Comparison of ENCODE assay signal across 38 cellular contexts in the genomic region with DNA sequence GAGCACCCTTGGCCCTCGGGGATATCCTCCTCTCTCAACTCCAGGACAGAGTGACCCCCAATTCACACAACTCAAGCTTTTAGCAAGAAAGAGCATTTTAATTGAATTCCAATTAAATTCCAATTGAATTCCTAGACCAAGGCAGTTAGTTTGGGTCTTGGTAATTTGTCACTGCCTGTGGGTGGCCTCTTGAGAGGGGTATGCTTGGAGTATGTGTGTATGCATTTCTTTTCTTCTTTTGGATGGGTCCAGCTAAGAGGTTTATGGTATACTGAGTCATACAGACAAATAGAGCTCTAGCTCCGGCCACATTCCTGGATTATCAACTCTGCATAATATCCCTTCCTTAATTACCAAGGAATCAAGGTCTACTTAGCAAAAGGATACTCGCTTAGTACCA.
"Had no signal": no experiment of that assay in that cellular context is flagged by ENCODE, and none has a peak within 500 bp of the region (broad histone marks: within the 10 kb centered on the region; RNA-seq: fewer than 3 reads in every experiment).

No MANE protein-coding gene starts in this region.

- H3K27me3 Mint-ChIP-seq: activated naive CD4-positive, alpha-beta T cell treated with anti-CD3 and anti-CD28 coated beads, Interleukin-2, amount 10 ng/mL, durations not matched to agents 7 days and 5 days; activated naive CD8-positive, alpha-beta T cell treated with anti-CD3 and anti-CD28 coated beads, Interleukin-2, amount 50 U/mL, for 24 hours had no signal

- H3K4me1 Mint-ChIP-seq: activated naive CD4-positive, alpha-beta T cell treated with anti-CD3 and anti-CD28 coated beads, Interleukin-2, amount 10 ng/mL, durations not matched to agents 7 days and 5 days; activated naive CD4-positive, alpha-beta T cell treated with anti-CD3 and anti-CD28 coated beads, Interleukin-2, amount 50 U/mL, for 24 hours; activated naive CD8-positive, alpha-beta T cell treated with anti-CD3 and anti-CD28 coated beads for 36 hours; activated naive CD8-positive, alpha-beta T cell treated with anti-CD3 and anti-CD28 coated beads, Interleukin-2, amount 10 ng/mL, durations not matched to agents 7 days and 5 days; activated naive CD8-positive, alpha-beta T cell treated with anti-CD3 and anti-CD28 coated beads, Interleukin-2, amount 50 U/mL, for 24 hours; activated T-helper 17 cell treated with anti-CD3 and anti-CD28 coated beads, Interleukin-2, amount 50 U/mL, for 72 hours; brain; central memory CD8-positive, alpha-beta T cell had no signal

- H3K4me1 ChIP-seq: adrenal gland, ascending aorta, body of pancreas, breast epithelium had no signal

- H3K4me3 ChIP-seq: adrenal gland, ascending aorta, body of pancreas, breast epithelium, cardiac muscle cell had no signal

- H3K27ac Mint-ChIP-seq: activated naive CD4-positive, alpha-beta T cell treated with anti-CD3 and anti-CD28 coated beads for 36 hours; activated naive CD4-positive, alpha-beta T cell treated with anti-CD3 and anti-CD28 coated beads, Interleukin-2, amount 10 ng/mL, durations not matched to agents 7 days and 5 days; activated naive CD4-positive, alpha-beta T cell treated with anti-CD3 and anti-CD28 coated beads, Interleukin-2, amount 50 U/mL, for 24 hours; activated naive CD4-positive, alpha-beta T cell treated with anti-CD3 and anti-CD28 coated beads, Interleukin-2, amount 50 U/mL, for 72 hours; activated naive CD8-positive, alpha-beta T cell; activated naive CD8-positive, alpha-beta T cell treated with anti-CD3 and anti-CD28 coated beads for 36 hours; activated naive CD8-positive, alpha-beta T cell treated with anti-CD3 and anti-CD28 coated beads, Interleukin-2, amount 10 ng/mL, durations not matched to agents 7 days and 5 days; activated naive CD8-positive, alpha-beta T cell treated with anti-CD3 and anti-CD28 coated beads, Interleukin-2, amount 50 U/mL, for 24 hours; activated T-cell treated with anti-CD3 and anti-CD28 coated beads, Interleukin-2, amount 50 U/mL, for 24 hours; activated T-cell treated with anti-CD3 and anti-CD28 coated beads, Interleukin-2, amount 50 U/mL, for 72 hours; activated T-helper 1 cell treated with anti-CD3 and anti-CD28 coated beads, Interleukin-12 subunit alpha, Interleukin-12 subunit beta, Interleukin-2, Interleukin-4 antibody, amounts not matched to agents 30 ng/mL and 10 ng/mL and 1 ng/mL, durations not matched to agents 14 hours and 24 hours and 36 hours; activated T-helper 17 cell treated with anti-CD3 and anti-CD28 coated beads, Interleukin-2, amount 50 U/mL, for 72 hours; activated T-helper 2 cell treated with anti-CD3 and anti-CD28 coated beads, Interferon-gamma antibody, Interleukin-2, Interleukin-4, amounts not matched to agents 10 μg/mL and 5 μg/mL and 100 μg/mL, durations not matched to agents 14 hours and 24 hours and 36 hours; brain had no signal

- H3K9me3 ChIP-seq: adrenal gland, ascending aorta, body of pancreas had no signal

- H3K9me3 Mint-ChIP-seq: activated naive CD4-positive, alpha-beta T cell treated with anti-CD3 and anti-CD28 coated beads for 36 hours; activated naive CD4-positive, alpha-beta T cell treated with anti-CD3 and anti-CD28 coated beads, Interleukin-2, amount 10 ng/mL, durations not matched to agents 7 days and 5 days; activated naive CD8-positive, alpha-beta T cell treated with anti-CD3 and anti-CD28 coated beads, Interleukin-2, amount 10 ng/mL, durations not matched to agents 7 days and 5 days; activated T-cell treated with anti-CD3 and anti-CD28 coated beads, Interleukin-2, amount 50 U/mL, for 24 hours; activated T-cell treated with anti-CD3 and anti-CD28 coated beads, Interleukin-2, amount 50 U/mL, for 4 hours; activated T-helper 1 cell treated with anti-CD3 and anti-CD28 coated beads, Interleukin-12 subunit alpha, Interleukin-12 subunit beta, Interleukin-2, Interleukin-4 antibody, amounts not matched to agents 30 ng/mL and 10 ng/mL and 1 ng/mL, durations not matched to agents 14 hours and 24 hours and 36 hours; activated T-helper 17 cell treated with anti-CD3 and anti-CD28 coated beads, Interleukin-2, amount 50 U/mL, for 72 hours; activated T-helper 2 cell treated with anti-CD3 and anti-CD28 coated beads, Interferon-gamma antibody, Interleukin-2, Interleukin-4, amounts not matched to agents 10 μg/mL and 5 μg/mL and 100 μg/mL, durations not matched to agents 14 hours and 24 hours and 36 hours had no signal

- H3K27ac ChIP-seq: adrenal gland, ascending aorta, body of pancreas, brain microvascular endothelial cell, breast epithelium, cardiac muscle cell had no signal

- DNase-seq: activated effector memory CD4-positive, alpha-beta T cell treated with anti-CD3 and anti-CD28 coated beads, Interleukin-2, amount 50 U/mL, for 16 hours; activated effector memory CD4-positive, alpha-beta T cell treated with Interleukin-2 at 50 U/mL for 16 hours; activated gamma-delta T cell; activated gamma-delta T cell treated with Interleukin-2 at 50 U/mL for 16 hours; activated naive CD4-positive, alpha-beta T cell; activated naive CD4-positive, alpha-beta T cell treated with anti-CD3 and anti-CD28 coated beads for 36 hours; activated naive CD4-positive, alpha-beta T cell treated with anti-CD3 and anti-CD28 coated beads, Interleukin-2, amount 10 ng/mL, durations not matched to agents 7 days and 5 days; activated naive CD4-positive, alpha-beta T cell treated with anti-CD3 and anti-CD28 coated beads, Interleukin-2, amount 50 U/mL, for 16 hours; activated naive CD4-positive, alpha-beta T cell treated with Interleukin-2 at 50 U/mL for 16 hours; activated naive CD8-positive, alpha-beta T cell treated with anti-CD3 and anti-CD28 coated beads for 36 hours; activated naive CD8-positive, alpha-beta T cell treated with anti-CD3 and anti-CD28 coated beads, Interleukin-2, amount 10 ng/mL, durations not matched to agents 7 days and 5 days; activated naive CD8-positive, alpha-beta T cell treated with anti-CD3 and anti-CD28 coated beads, Interleukin-2, amount 50 U/mL, for 24 hours; activated T-cell treated with anti-CD3 and anti-CD28 coated beads, Interleukin-2, amount 50 U/mL, for 1 hour; activated T-cell treated with anti-CD3 and anti-CD28 coated beads, Interleukin-2, amount 50 U/mL, for 24 hours; activated T-cell treated with anti-CD3 and anti-CD28 coated beads, Interleukin-2, amount 50 U/mL, for 4 hours; activated T-cell treated with anti-CD3 and anti-CD28 coated beads, Interleukin-2, amount 50 U/mL, for 48 hours; activated T-cell treated with anti-CD3 and anti-CD28 coated beads, Interleukin-2, amount 50 U/mL, for 72 hours; adrenal gland; amniotic stem cell; amygdala; anterior cingulate cortex; aorta; body of pancreas; brain microvascular endothelial cell; caudate nucleus; central memory CD4-positive, alpha-beta T cell; cerebellar nuclear complex had no signal

- H3K36me3 ChIP-seq: adrenal gland, ascending aorta, brain microvascular endothelial cell, breast epithelium, cardiac muscle cell had no signal

- H3K4me3 Mint-ChIP-seq: activated naive CD4-positive, alpha-beta T cell treated with anti-CD3 and anti-CD28 coated beads for 36 hours; activated naive CD4-positive, alpha-beta T cell treated with anti-CD3 and anti-CD28 coated beads, Interleukin-2, amount 10 ng/mL, durations not matched to agents 7 days and 5 days; activated naive CD4-positive, alpha-beta T cell treated with anti-CD3 and anti-CD28 coated beads, Interleukin-2, amount 50 U/mL, for 24 hours; activated naive CD8-positive, alpha-beta T cell; activated naive CD8-positive, alpha-beta T cell treated with anti-CD3 and anti-CD28 coated beads for 36 hours; activated naive CD8-positive, alpha-beta T cell treated with anti-CD3 and anti-CD28 coated beads, Interleukin-2, amount 10 ng/mL, durations not matched to agents 7 days and 5 days; activated naive CD8-positive, alpha-beta T cell treated with anti-CD3 and anti-CD28 coated beads, Interleukin-2, amount 50 U/mL, for 24 hours; activated T-cell treated with anti-CD3 and anti-CD28 coated beads, Interleukin-2, amount 50 U/mL, for 24 hours; activated T-cell treated with anti-CD3 and anti-CD28 coated beads, Interleukin-2, amount 50 U/mL, for 4 hours; activated T-cell treated with anti-CD3 and anti-CD28 coated beads, Interleukin-2, amount 50 U/mL, for 72 hours; activated T-helper 1 cell treated with anti-CD3 and anti-CD28 coated beads, Interleukin-12 subunit alpha, Interleukin-12 subunit beta, Interleukin-2, Interleukin-4 antibody, amounts not matched to agents 30 ng/mL and 10 ng/mL and 1 ng/mL, durations not matched to agents 14 hours and 24 hours and 36 hours; activated T-helper 17 cell treated with anti-CD3 and anti-CD28 coated beads, Interleukin-2, amount 50 U/mL, for 72 hours; brain; central memory CD8-positive, alpha-beta T cell had no signal

- H3K36me3 Mint-ChIP-seq: activated naive CD4-positive, alpha-beta T cell treated with anti-CD3 and anti-CD28 coated beads, Interleukin-2, amount 10 ng/mL, durations not matched to agents 7 days and 5 days; activated naive CD4-positive, alpha-beta T cell treated with anti-CD3 and anti-CD28 coated beads, Interleukin-2, amount 50 U/mL, for 72 hours; activated naive CD8-positive, alpha-beta T cell; activated naive CD8-positive, alpha-beta T cell treated with anti-CD3 and anti-CD28 coated beads for 36 hours; activated naive CD8-positive, alpha-beta T cell treated with anti-CD3 and anti-CD28 coated beads, Interleukin-2, amount 10 ng/mL, durations not matched to agents 7 days and 5 days; brain had no signal

- H3K27me3 ChIP-seq: adrenal gland, ascending aorta, body of pancreas, brain microvascular endothelial cell, breast epithelium, cardiac muscle cell had no signal

- ATAC-seq: activated naive CD4-positive, alpha-beta T cell treated with anti-CD3 and anti-CD28 coated beads, Interleukin-2, amount 50 U/mL, for 72 hours; activated naive CD8-positive, alpha-beta T cell treated with anti-CD3 and anti-CD28 coated beads, Interleukin-2, amount 50 U/mL, for 24 hours; activated T-cell treated with anti-CD3 and anti-CD28 coated beads, Interleukin-2, amount 50 U/mL, for 4 hours; activated T-cell treated with anti-CD3 and anti-CD28 coated beads, Interleukin-2, amount 50 U/mL, for 72 hours; activated T-helper 17 cell treated with anti-CD3 and anti-CD28 coated beads, Interleukin-2, amount 50 U/mL, for 72 hours; body of pancreas had no signal
